In genomic region chr10:98272245-98272644, GRCh38 we compare ENCODE assay signal across 24 cellular contexts. TPM values are rescaled to one million over a fixed set of nuclear protein-coding genes. Genes with fewer than 3 reads are reported as not detected.
DNase-seq lines count a peak whose midpoint lies in the region; ATAC-seq and TF ChIP-seq lines count a peak whose summit lies in the region.
"Had no signal": no experiment of that assay in that cellular context is flagged by ENCODE, and none has a peak within 500 bp of the region (broad histone marks: within the 10 kb centered on the region; RNA-seq: fewer than 3 reads in every experiment).

No MANE protein-coding gene starts in this region.

- peaks cover 13% of the 10 kb centered on the region for H3K4me1 Mint-ChIP-seq in CD14-positive monocyte
- peaks cover 4% of the 10 kb centered on the region for H3K4me1 Mint-ChIP-seq in stimulated activated naive CD8-positive, alpha-beta T cell treated with anti-CD3 and anti-CD28 coated beads, Interleukin-15, amount 100 ng/mL, for 72 hours

- no peak overlapping the region for H3K27ac Mint-ChIP-seq in CD14-positive monocyte
- H3K27ac Mint-ChIP-seq in stimulated activated naive CD8-positive, alpha-beta T cell treated with anti-CD3 and anti-CD28 coated beads, Interleukin-15, amount 100 ng/mL, for 72 hours, result no peak overlapping the region
- H3K27ac Mint-ChIP-seq: CD4-positive, alpha-beta T cell; IgD-negative memory B cell had no signal

- no peak overlapping the region for H2BK12ac ChIP-seq in neuronal stem cell (ENCODE audit: low read length)

- H3K9me3 Mint-ChIP-seq in CD14-positive monocyte, result peaks cover 0 to 10% (median 4%) of the 10 kb centered on the region in 7 donors
- H3K9me3 Mint-ChIP-seq in stimulated activated naive CD8-positive, alpha-beta T cell treated with anti-CD3 and anti-CD28 coated beads, Interleukin-15, amount 100 ng/mL, for 72 hours, result no peaks in the 10 kb centered on the region
- H3K9me3 Mint-ChIP-seq: CD4-positive, alpha-beta T cell; IgD-negative memory B cell had no signal

- no peak overlapping the region for H3K4me2 ChIP-seq in neuronal stem cell (ENCODE audit: insufficient read depth, low read length, poor library complexity, severe bottlenecking)

- peak; percentile 26; the same call in 1 of the 2 replicates for TF ChIP-seq RAD21 in Ishikawa (IDR thresholded peaks at IDR 0.05; ENCODE audit: low read depth)

- no peak overlapping the region for H2AFZ ChIP-seq in neuronal stem cell (ENCODE audit: low read length)

- intact Hi-C loops in CD14-positive monocyte (cut with micrococcal nuclease), result no loop called here

- no peak overlapping the region for H3K4me3 ChIP-seq in neuronal stem cell (ENCODE audit: low read length in 2 of 2)
- H3K4me3 ChIP-seq: BLaER1, SJSA1 had no signal

- peak overlapping the region; percentile 82 for H2AK5ac ChIP-seq in neuronal stem cell (ENCODE audit: low read depth, low read length)

- no CpG with 5 or more reads among the region's 8 CpGs for WGBS in neuronal stem cell (ENCODE audit: extremely low coverage in 2 of 2, insufficient read length in 2 of 2, insufficient replicate concordance in 1 of 2), 2 donors

- TF ChIP-seq EP300 in Ishikawa (IDR thresholded peaks at IDR 0.05; ENCODE audit: borderline replicate concordance), result peak; percentile 89

- no peak overlapping the region for H4K91ac ChIP-seq in neuronal stem cell (ENCODE audit: low read depth, low read length, poor library complexity)

- no peak overlapping the region for H4K8ac ChIP-seq in neuronal stem cell (ENCODE audit: low read depth, low read length)

- no peak overlapping the region for H3K4ac ChIP-seq in neuronal stem cell (ENCODE audit: low read length)

- peak overlapping the region; percentile 92 for H3K23ac ChIP-seq in neuronal stem cell (ENCODE audit: low read depth, low read length, poor library complexity)

- peak overlapping the region; percentile 87 for H3K18ac ChIP-seq in neuronal stem cell (ENCODE audit: low read length)

- no peaks in the 10 kb centered on the region for H3K36me3 ChIP-seq in neuronal stem cell (replicated peaks in 1 of 2; ENCODE audit: control insufficient read depth in 2 of 2, insufficient read depth in 2 of 2, low read length in 2 of 2)
- H3K36me3 ChIP-seq: BLaER1, SJSA1 had no signal

- no peak overlapping the region for H2BK5ac ChIP-seq in neuronal stem cell (ENCODE audit: low read length)

- H3K4me1 ChIP-seq in neuronal stem cell (ENCODE audit: control insufficient read depth in 2 of 2, insufficient read depth in 1 of 2, low read depth in 1 of 2, low read length in 2 of 2), result peaks cover 4 to 17% of the 10 kb centered on the region in 2 donors

- peaks cover 0 to 23% (median 2%) of the 10 kb centered on the region in 3 experiments for H3K27me3 ChIP-seq in neuronal stem cell (ENCODE audit: control insufficient read depth in 3 of 3, insufficient read depth in 3 of 3, low read depth in 1 of 3, low read length in 3 of 3)
- H3K27me3 ChIP-seq: BLaER1, SJSA1 had no signal

- peaks cover 0 to 3% of the 10 kb centered on the region in 2 donors for H3K36me3 Mint-ChIP-seq in CD14-positive monocyte
- H3K36me3 Mint-ChIP-seq: IgD-negative memory B cell had no signal

- H3K4me3 Mint-ChIP-seq in CD14-positive monocyte, result no peak overlapping the region
- no peak overlapping the region for H3K4me3 Mint-ChIP-seq in stimulated activated naive CD8-positive, alpha-beta T cell treated with anti-CD3 and anti-CD28 coated beads, Interleukin-15, amount 100 ng/mL, for 72 hours
- H3K4me3 Mint-ChIP-seq: CD4-positive, alpha-beta T cell; IgD-negative memory B cell had no signal

- H3K14ac ChIP-seq in neuronal stem cell (ENCODE audit: low read length), result peak overlapping the region; percentile 78

- no peak overlapping the region for H2BK120ac ChIP-seq in neuronal stem cell (ENCODE audit: low read depth, low read length)

- ATAC-seq in stimulated activated naive CD8-positive, alpha-beta T cell treated with anti-CD3 and anti-CD28 coated beads, Interleukin-15, amount 100 ng/mL, for 72 hours, result no peak
- ATAC-seq: PC-3, Right ventricle myocardium inferior had no signal

- H3K27ac ChIP-seq in neuronal stem cell (replicated peaks; ENCODE audit: low read length), result no peak overlapping the region
- H3K27ac ChIP-seq: BLaER1, SJSA1 had no signal

- no peak for TF ChIP-seq CTCF in CD14-positive monocyte (IDR thresholded peaks at IDR 0.05)

- no peaks in the 10 kb centered on the region for H3K79me1 ChIP-seq in neuronal stem cell (ENCODE audit: low read depth, low read length)

- DNase-seq in CD14-positive monocyte (ENCODE audit: low spot score), result peak; percentile 10
- DNase-seq in left kidney (ENCODE audit: low read depth, low spot score), result peak; percentile 41
- DNase-seq in neuronal stem cell (ENCODE audit: low spot score), result no peak
- no peak for DNase-seq in SHP77 treated with DMSO at 0.1 percent for 48 hours (lab: John Stamatoyannopoulos, UW)
- DNase-seq in stimulated activated naive CD8-positive, alpha-beta T cell treated with anti-CD3 and anti-CD28 coated beads, Interleukin-15, amount 100 ng/mL, for 72 hours, result no peak
- DNase-seq in NCI-H1417 treated with DMSO at 0.1 percent for 48 hours (lab: John Stamatoyannopoulos, UW), result no peak
- DNase-seq: CD4-positive, alpha-beta T cell; COR-L47; GOT3; HCEC 1CT; Kasumi-1; NCI-H1092 treated with DMSO at 0.1 percent for 48 hours; NCI-H1436 treated with DMSO at 0.1 percent for 48 hours; NCI-H1930; NCI-H446 treated with DMSO at 0.1 percent for 48 hours; NCI-H526; NCI-H82; NK-92 treated with Interleukin-12 subunit alpha and Interleukin-12 subunit beta, amount 100 ng/mL, for 24 hours; PC-3 had no signal

- no peak overlapping the region for H2BK15ac ChIP-seq in neuronal stem cell (ENCODE audit: low read length)

- no peaks in the 10 kb centered on the region for H3K9me3 ChIP-seq in neuronal stem cell (replicated peaks in 1 of 2; ENCODE audit: control insufficient read depth in 2 of 2, insufficient read depth in 1 of 2, low read depth in 1 of 2, low read length in 2 of 2)
- H3K9me3 ChIP-seq: BLaER1, SJSA1 had no signal

- H3K9ac ChIP-seq in neuronal stem cell (ENCODE audit: low read depth, low read length, poor library complexity), result peak overlapping the region; percentile 46
- H3K9ac ChIP-seq: BLaER1 had no signal

- H3K27me3 Mint-ChIP-seq in CD14-positive monocyte (ENCODE audit: low read depth in 3 of 3), result peaks cover 33 to 54% (median 38%) of the 10 kb centered on the region in 3 donors
- peaks cover 59% of the 10 kb centered on the region for H3K27me3 Mint-ChIP-seq in stimulated activated naive CD8-positive, alpha-beta T cell treated with anti-CD3 and anti-CD28 coated beads, Interleukin-15, amount 100 ng/mL, for 72 hours

TF ChIP-seq in Ishikawa, 13 proteins besides CTCF, POLR2A, EP300 and RAD21:
- no peak for TF ChIP-seq CEBPB (IDR thresholded peaks at IDR 0.05)
- TF ChIP-seq YY1 (IDR thresholded peaks at IDR 0.05; ENCODE audit: low read depth), result 0 out of 2 replicates have a peak, but pooled peaks have one; percentile 54
- peak; percentile 78 for TF ChIP-seq ZBTB7A (IDR thresholded peaks at IDR 0.05; ENCODE audit: low read depth)
- TF ChIP-seq NFIC (IDR thresholded peaks at IDR 0.05), result peak; percentile 82
- no peak for TF ChIP-seq CREB1 (IDR thresholded peaks at IDR 0.05; ENCODE audit: low read depth)
- no peak for TF ChIP-seq EGR1 (IDR thresholded peaks at IDR 0.05)
- TF ChIP-seq TAF1 (IDR thresholded peaks at IDR 0.05; ENCODE audit: low read depth), result no peak
- peak; percentile 74 for TF ChIP-seq TEAD4 (IDR thresholded peaks at IDR 0.05)
- peak; percentile 53; the same call in 1 of the 2 replicates for TF ChIP-seq FOXM1 (IDR thresholded peaks at IDR 0.05; ENCODE audit: borderline replicate concordance, low read depth)
- peak; percentile 89 for TF ChIP-seq TCF12 (IDR thresholded peaks at IDR 0.05; ENCODE audit: low read depth)
- TF ChIP-seq, protein P1, sequence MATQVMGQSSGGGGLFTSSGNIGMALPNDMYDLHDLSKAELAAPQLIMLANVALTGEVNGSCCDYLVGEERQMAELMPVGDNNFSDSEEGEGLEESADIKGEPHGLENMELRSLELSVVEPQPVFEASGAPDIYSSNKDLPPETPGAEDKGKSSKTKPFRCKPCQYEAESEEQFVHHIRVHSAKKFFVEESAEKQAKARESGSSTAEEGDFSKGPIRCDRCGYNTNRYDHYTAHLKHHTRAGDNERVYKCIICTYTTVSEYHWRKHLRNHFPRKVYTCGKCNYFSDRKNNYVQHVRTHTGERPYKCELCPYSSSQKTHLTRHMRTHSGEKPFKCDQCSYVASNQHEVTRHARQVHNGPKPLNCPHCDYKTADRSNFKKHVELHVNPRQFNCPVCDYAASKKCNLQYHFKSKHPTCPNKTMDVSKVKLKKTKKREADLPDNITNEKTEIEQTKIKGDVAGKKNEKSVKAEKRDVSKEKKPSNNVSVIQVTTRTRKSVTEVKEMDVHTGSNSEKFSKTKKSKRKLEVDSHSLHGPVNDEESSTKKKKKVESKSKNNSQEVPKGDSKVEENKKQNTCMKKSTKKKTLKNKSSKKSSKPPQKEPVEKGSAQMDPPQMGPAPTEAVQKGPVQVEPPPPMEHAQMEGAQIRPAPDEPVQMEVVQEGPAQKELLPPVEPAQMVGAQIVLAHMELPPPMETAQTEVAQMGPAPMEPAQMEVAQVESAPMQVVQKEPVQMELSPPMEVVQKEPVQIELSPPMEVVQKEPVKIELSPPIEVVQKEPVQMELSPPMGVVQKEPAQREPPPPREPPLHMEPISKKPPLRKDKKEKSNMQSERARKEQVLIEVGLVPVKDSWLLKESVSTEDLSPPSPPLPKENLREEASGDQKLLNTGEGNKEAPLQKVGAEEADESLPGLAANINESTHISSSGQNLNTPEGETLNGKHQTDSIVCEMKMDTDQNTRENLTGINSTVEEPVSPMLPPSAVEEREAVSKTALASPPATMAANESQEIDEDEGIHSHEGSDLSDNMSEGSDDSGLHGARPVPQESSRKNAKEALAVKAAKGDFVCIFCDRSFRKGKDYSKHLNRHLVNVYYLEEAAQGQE (IDR thresholded peaks at IDR 0.05; ENCODE audit: low read depth), result no peak
- no peak for TF ChIP-seq USF1 (IDR thresholded peaks at IDR 0.05)
- peak; percentile 50; the same call in 1 of the 2 replicates for TF ChIP-seq MAX (IDR thresholded peaks at IDR 0.05)

RNA-seq across cellular contexts. Expression of gene LOXL4, which starts 4.3 kb away (rescaled TPM):
- polyA plus RNA-seq in CD14-positive monocyte, result under 1 TPM in 1 of 2 donors, not detected in 1; 0.05 TPM
- polyA plus RNA-seq in neuronal stem cell (2013, experiment 1 of 2), result 1.9 TPM
- 1.9 TPM for polyA plus RNA-seq in neuronal stem cell (2013, experiment 2 of 2)

Comparison
In these comparisons a context has a peak if more than half of its experiments do, and no peak if none do; other contexts are left out.
1. DNase-seq: peak in CD14-positive monocyte (single experiment) and left kidney (single experiment); none in neuronal stem cell (single experiment), SHP77 treated with DMSO at 0.1 percent for 48 hours (single experiment), stimulated activated naive CD8-positive, alpha-beta T cell treated with anti-CD3 and anti-CD28 coated beads, Interleukin-15, amount 100 ng/mL, for 72 hours (0 of 2) and NCI-H1417 treated with DMSO at 0.1 percent for 48 hours (single experiment).